Comparison of ENCODE assay signal across 18 cellular contexts in genomic region chr4:138901177-138901576, GRCh38.
"Had no signal": no experiment of that assay in that cellular context is flagged by ENCODE, and none has a peak within 500 bp of the region (broad histone marks: within the 10 kb centered on the region; RNA-seq: fewer than 3 reads in every experiment).

No MANE protein-coding gene starts in this region.

- H3K9me3 ChIP-seq: colonic mucosa, right atrium auricular region, sigmoid colon, testis, tibial nerve, upper lobe of right lung had no signal

- H3K27me3 ChIP-seq: colonic mucosa, foreskin keratinocyte, right atrium auricular region, sigmoid colon, testis, tibial nerve, upper lobe of right lung had no signal

- H3K4me3 ChIP-seq: colonic mucosa, right atrium auricular region, sigmoid colon, skin epidermis, testis, tibial nerve, upper lobe of right lung had no signal

- H3K4me1 ChIP-seq: colonic mucosa, testis, tibial nerve, upper lobe of right lung had no signal

- H3K36me3 ChIP-seq: colonic mucosa, right atrium auricular region, sigmoid colon, tibial nerve, upper lobe of right lung had no signal

- DNase-seq: colonic mucosa; dermis blood vessel endothelial cell; erythroblast; foreskin keratinocyte; immature natural killer cell; mammary epithelial cell; naive thymus-derived CD4-positive, alpha-beta T cell; nephron progenitor cell; sigmoid colon; stimulated activated CD4-positive, alpha-beta T cell treated with anti-CD3 and anti-CD28 coated beads, Interleukin-2, amount 100 ng/mL, for 24 hours; stimulated activated CD4-positive, alpha-beta T cell treated with anti-CD3 and anti-CD28 coated beads, Interleukin-4, amount 100 ng/mL, for 4 hours; stimulated activated naive B cell treated with anti-CD40 and anti-IgM and Interleukin-4, amounts not matched to agents 10 μg/mL and 1 μg/mL and 100 μg/mL, for 72 hours; stimulated activated naive CD8-positive, alpha-beta T cell treated with anti-CD3 and anti-CD28 coated beads, Interleukin-15, amount 100 ng/mL, for 72 hours; testis; upper lobe of right lung had no signal

- H3K27ac ChIP-seq: colonic mucosa, foreskin keratinocyte, right atrium auricular region, sigmoid colon, skin epidermis, testis, tibial nerve, upper lobe of right lung had no signal

- ATAC-seq: foreskin keratinocyte; naive thymus-derived CD4-positive, alpha-beta T cell; stimulated activated naive B cell treated with anti-CD40 and anti-IgM and Interleukin-4, amounts not matched to agents 10 μg/mL and 1 μg/mL and 100 μg/mL, for 72 hours; stimulated activated naive CD8-positive, alpha-beta T cell treated with anti-CD3 and anti-CD28 coated beads, Interleukin-15, amount 100 ng/mL, for 72 hours; upper lobe of right lung had no signal
